In genomic region chr12:49089831-49090773, GRCh38 we compare ENCODE assay signal across 8 cellular contexts. TPM values are rescaled to one million over a fixed set of nuclear protein-coding genes. Genes with fewer than 3 reads are reported as not detected.
DNase-seq lines count a peak whose midpoint lies in the region; ATAC-seq, FAIRE-seq and TF ChIP-seq lines count a peak whose summit lies in the region.

No MANE protein-coding gene starts in this region.

- H3K27me3 ChIP-seq in K562 (ENCODE audit: control insufficient read depth in 2 of 2, insufficient read depth in 2 of 2, low read length in 2 of 2) (no peaks in the 10 kb centered on the region), kidney epithelial cell (ENCODE audit: control insufficient read depth, insufficient read depth, low read length) (peaks cover 47% of the 10 kb centered on the region)

- in situ Hi-C loops in K562 (cut with MboI) = no loop called here

- H3K9me3 ChIP-seq in OCI-LY7 (ENCODE audit: low read length) (no peaks in the 10 kb centered on the region), K562 (replicated peaks; ENCODE audit: control insufficient read depth, insufficient read depth, low read depth, low read length) (no peaks in the 10 kb centered on the region)

- H3K27ac ChIP-seq in OCI-LY7 (ENCODE audit: low read depth, low read length, poor library complexity, severe bottlenecking) (no peak overlapping the region), K562 (ENCODE audit: extremely low read depth, low read depth, low read length) (peak overlapping the region; percentile 91)

- POLR2A ChIA-PET in OCI-LY7 (lab: Charles Lee) = no interaction called here
- POLR2A ChIA-PET in K562 (lab: Yijun Ruan, JAX) = interaction anchor here (0.6 to 6.6 kb wide), 8 partner anchors 11 to 176 kb away, joined by 3 to 103 read pairs (median 18); partner anchors contain the start of genes LMBR1L, RHEBL1, TUBA1B and TUBA1C

- no peak for TF ChIP-seq POLR2A in K562 (conservative IDR thresholded peaks at IDR 0.05)

- CTCF ChIA-PET in OCI-LY7 (lab: Charles Lee; ENCODE audit: unreplicated experiment) = interaction anchor here (2.2 kb wide), 1 partner anchor 16 kb away, joined by 16 read pairs; no protein-coding TSS in a partner anchor
- CTCF ChIA-PET in K562 (lab: Yijun Ruan, JAX; ENCODE audit: low intra/inter-chr PET ratio) = interaction anchor here (1.0 kb wide), 1 partner anchor 252 kb away, joined by 6 read pairs; no protein-coding TSS in a partner anchor

- peaks cover 19% of the 10 kb centered on the region for H3K4me1 ChIP-seq in OCI-LY7 (ENCODE audit: insufficient read depth, low read length, poor library complexity, severe bottlenecking)
- H3K4me1 ChIP-seq in K562 (replicated peaks in 1 of 2; ENCODE audit: control insufficient read depth in 2 of 2, insufficient read depth in 2 of 2, low read length in 2 of 2) = peaks cover 66 to 74% of the 10 kb centered on the region in 2 experiments

- no peak overlapping the region for H2AFZ ChIP-seq in OCI-LY7 (ENCODE audit: low read length)
- H2AFZ ChIP-seq in K562 (ENCODE audit: low read depth, low read length) = peak overlapping the region; percentile 80

- H4K20me1 ChIP-seq in OCI-LY7 (ENCODE audit: insufficient read depth, low read length) (no peaks in the 10 kb centered on the region), K562 (replicated peaks; ENCODE audit: control insufficient read depth, insufficient read depth, low read length) (no peaks in the 10 kb centered on the region)

- TF ChIP-seq CTCF in OCI-LY7 (conservative IDR thresholded peaks at IDR 0.05; ENCODE audit: low read length) (peak; percentile 68), K562 (IDR thresholded peaks at IDR 0.05 in 2 of 3, conservative IDR thresholded peaks at IDR 0.05 in 1 of 3; ENCODE audit: insufficient read depth in 2 of 3, low read depth in 1 of 3, low read length in 3 of 3) (peak in 2 of 3 experiments; percentile 32 to 39; a peak in 2 of 6 replicates), kidney epithelial cell (IDR thresholded peaks at IDR 0.05; ENCODE audit: insufficient read depth, low read length, poor library complexity, severe bottlenecking) (peak; percentile 51)

- WGBS in K562 (ENCODE audit: insufficient coverage, low coverage, missing lambda C conversion rate) = 2% methylated on average over 75 of the region's 87 CpGs

- peak overlapping the region; percentile 46 for H3K4me2 ChIP-seq in OCI-LY7 (ENCODE audit: low read length)
- H3K4me2 ChIP-seq in K562 (ENCODE audit: insufficient read depth, low read length) = peak overlapping the region; percentile 69

- peak; percentile 52 for ATAC-seq in K562
- peak; percentile 10 for ATAC-seq in stimulated activated naive CD8-positive, alpha-beta T cell treated with anti-CD3 and anti-CD28 coated beads, Interleukin-15, Interleukin-2, amounts not matched to agents 100 U/mL and 50 U/mL, for 24 hours
- ATAC-seq in GM19397 (IDR thresholded peaks at IDR 0.05; ENCODE audit: unreplicated experiment) = no peak

- H3K9me2 ChIP-seq in OCI-LY7 (ENCODE audit: insufficient read depth, low read length) = no peaks in the 10 kb centered on the region

- intact Hi-C loops in OCI-LY7 (cut with micrococcal nuclease; ENCODE audit: unreplicated experiment) (no loop called here), K562 (cut with micrococcal nuclease) (loop anchor here (2.0 kb wide), 2 partner anchors 31 to 41 kb away; partner anchors contain the start of gene TUBA1B)

- H3K9ac ChIP-seq in K562 (ENCODE audit: insufficient read depth in 1 of 2, low read depth in 2 of 2, low read length in 2 of 2) = peak overlapping the region; percentile 33 to 90; a peak in 3 of 4 replicates

- TF ChIP-seq RAD21 in K562 (CRISPR knock-in tag; conservative IDR thresholded peaks at IDR 0.05 in 1 of 2, IDR thresholded peaks at IDR 0.05 in 1 of 2) = no peak; a peak in 1 of 4 replicates

- no TSS peak for BruUV-seq in OCI-LY7 (replicated peaks; lab: Mats Ljungman, UMichigan)
- BruUV-seq in K562 (replicated peaks; lab: Mats Ljungman, UMichigan) = no TSS peak

- H3K36me3 ChIP-seq in OCI-LY7 (ENCODE audit: insufficient read depth, low read length) (no peaks in the 10 kb centered on the region), K562 (ENCODE audit: control insufficient read depth, insufficient read depth, low read length) (no peaks in the 10 kb centered on the region), kidney epithelial cell (ENCODE audit: control insufficient read depth, insufficient read depth, low read length) (no peaks in the 10 kb centered on the region)

- peak overlapping the region; percentile 13 for H3K4me3 ChIP-seq in OCI-LY7 (ENCODE audit: low read depth, low read length, poor library complexity, severe bottlenecking)
- peak overlapping the region; percentile 36 for H3K4me3 ChIP-seq in K562
- H3K4me3 ChIP-seq in kidney epithelial cell (ENCODE audit: low read depth, low read length) = peak overlapping the region; percentile 21

- H3K79me2 ChIP-seq in OCI-LY7 (ENCODE audit: insufficient read depth, low read depth, low read length) (no peaks in the 10 kb centered on the region), K562 (ENCODE audit: control insufficient read depth, insufficient read depth, low read length) (peaks cover 12% of the 10 kb centered on the region; the same call in 1 of the 3 replicates)

- no peaks in the 10 kb centered on the region for H3K9me1 ChIP-seq in K562 (ENCODE audit: control insufficient read depth, insufficient read depth, low read length)

- peak; percentile 92 for TF ChIP-seq EP300 in K562 (IDR thresholded peaks at IDR 0.05; ENCODE audit: low read length)

- FAIRE-seq in K562 (lab: Jason Lieb, UNC) = peak; percentile 88

- DNase-seq in DMS53 (lab: John Stamatoyannopoulos, UW) = peak; percentile 63
- DNase-seq in DMS53 treated with DMSO at 0.1 percent for 48 hours (lab: John Stamatoyannopoulos, UW; ENCODE audit: unreplicated experiment) = no peak
- peak; percentile 46 for DNase-seq in OCI-LY7 (ENCODE audit: low spot score)
- peak; percentile 50 to 94 (median 68) for DNase-seq in K562 (ENCODE audit: extremely low read depth in 1 of 4, low spot score in 3 of 4)
- DNase-seq in kidney epithelial cell (ENCODE audit: low read depth) = no peak
- DNase-seq in stimulated activated naive CD8-positive, alpha-beta T cell treated with anti-CD3 and anti-CD28 coated beads, Interleukin-15, Interleukin-2, amounts not matched to agents 100 U/mL and 50 U/mL, for 24 hours = peak; percentile 50
- no peak for DNase-seq in LoVo (ENCODE audit: low spot score)

RNA-seq across cellular contexts. Expression of gene DHH, which starts 4.5 kb away (rescaled TPM):
- 0.06 TPM in 1 of 2 replicates, not detected in the other for total RNA-seq in OCI-LY7 (2014; rRNA removed; shearing (Covaris generic))
- total RNA-seq in OCI-LY7 (2022) (0.17 and 0.31 TPM in 2 replicates), K562 (2014; rRNA removed) (1.7 and 2.6 TPM in 2 replicates), K562 (2014; rRNA removed; fragmentation: Illumina TruSeq; extraction: Trizol) (0.40 and 0.45 TPM in 2 replicates), K562 (2015; rRNA removed; fragmentation: Illumina TruSeq; extraction: Trizol) (1.1 and 1.2 TPM in 2 replicates), K562 (2021) (2.2 and 2.3 TPM in 2 replicates), kidney epithelial cell (0.04 TPM in 1 of 2 replicates, not detected in the other)
- 2.7 and 5.1 TPM in 2 replicates for total RNA-seq in K562 (2011; cell fraction: chromatin; rRNA removed; ENCODE audit: low replicate concordance)
- total RNA-seq in K562 (2011; cell fraction: nucleolus; rRNA removed) = 2.7 and 3.2 TPM in 2 replicates
- 2.7 and 3.6 TPM in 2 replicates for total RNA-seq in K562 (2011; cell fraction: nucleoplasm; rRNA removed)
- polyA plus RNA-seq in K562 (2011; rRNA removed) (0.29 and 2.4 TPM in 2 replicates), K562 (2014; fragmentation: Illumina TruSeq; extraction: Trizol) (0.54 and 0.60 TPM in 2 replicates), K562 (2014; fragmentation: Nextera tagmentation; extraction: Ambion mirVana) (under 1 TPM; 0.07 to 0.11 TPM), K562 (2014; rRNA removed) (1.8 and 2.4 TPM in 2 replicates)
- 1.1 and 2.6 TPM in 2 replicates for polyA plus RNA-seq in K562 (2011; cell fraction: cytosol; rRNA removed)
- 1.0 and 4.5 TPM in 2 replicates for polyA plus RNA-seq in K562 (2011; cell fraction: nucleus; rRNA removed)
- 1.8 and 1.9 TPM in 2 replicates for polyA plus RNA-seq in K562 (2012)
- polyA minus RNA-seq in K562 (2011; rRNA and poly(A)+ RNA removed) = 0.53 and 1.9 TPM in 2 replicates
- 0.86 and 4.6 TPM in 2 replicates for polyA minus RNA-seq in K562 (2011; cell fraction: cytosol; rRNA and poly(A)+ RNA removed)
- 1.1 and 6.0 TPM in 2 replicates for polyA minus RNA-seq in K562 (2011; cell fraction: nucleus; rRNA and poly(A)+ RNA removed)

RNA-seq across cellular contexts. Expression of gene RHEBL1, which starts 20.3 kb away (rescaled TPM):
- total RNA-seq in OCI-LY7 (2014; rRNA removed; shearing (Covaris generic)) = 3.0 and 3.7 TPM in 2 replicates
- total RNA-seq in OCI-LY7 (2022) (3.1 and 3.4 TPM in 2 replicates), K562 (2014; rRNA removed) (6.8 and 7.2 TPM in 2 replicates), K562 (2014; rRNA removed; fragmentation: Illumina TruSeq; extraction: Trizol) (8.2 and 8.5 TPM in 2 replicates), K562 (2015; rRNA removed; fragmentation: Illumina TruSeq; extraction: Trizol) (4.0 and 4.3 TPM in 2 replicates), K562 (2021) (7.7 and 8.8 TPM in 2 replicates), kidney epithelial cell (3.8 and 5.1 TPM in 2 replicates)
- total RNA-seq in K562 (2011; cell fraction: chromatin; rRNA removed; ENCODE audit: low replicate concordance) = 4.6 and 10.2 TPM in 2 replicates
- 9.2 and 10.9 TPM in 2 replicates for total RNA-seq in K562 (2011; cell fraction: nucleolus; rRNA removed)
- 6.1 and 7.3 TPM in 2 replicates for total RNA-seq in K562 (2011; cell fraction: nucleoplasm; rRNA removed)
- polyA plus RNA-seq in K562 (2011; rRNA removed) (8.1 and 10.4 TPM in 2 replicates), K562 (2014; fragmentation: Illumina TruSeq; extraction: Trizol) (7.0 and 9.7 TPM in 2 replicates), K562 (2014; fragmentation: Nextera tagmentation; extraction: Ambion mirVana) (10 to 100 TPM; 27.4 to 36.1 TPM), K562 (2014; rRNA removed) (10.0 and 14.4 TPM in 2 replicates)
- polyA plus RNA-seq in K562 (2011; cell fraction: cytosol; rRNA removed) = 9.1 and 11.5 TPM in 2 replicates
- polyA plus RNA-seq in K562 (2011; cell fraction: nucleus; rRNA removed) = 13.8 and 23.9 TPM in 2 replicates
- polyA plus RNA-seq in K562 (2012) = 5.5 and 12.1 TPM in 2 replicates
- polyA minus RNA-seq in K562 (2011; rRNA and poly(A)+ RNA removed) = 5.4 and 5.5 TPM in 2 replicates
- 3.2 and 3.9 TPM in 2 replicates for polyA minus RNA-seq in K562 (2011; cell fraction: cytosol; rRNA and poly(A)+ RNA removed)
- 2.3 and 4.0 TPM in 2 replicates for polyA minus RNA-seq in K562 (2011; cell fraction: nucleus; rRNA and poly(A)+ RNA removed)

RNA-seq across cellular contexts. Expression of gene LMBR1L, which starts 20.5 kb away (rescaled TPM):
- total RNA-seq in OCI-LY7 (2014; rRNA removed; shearing (Covaris generic)) = 26.8 and 37.2 TPM in 2 replicates
- 43.6 and 48.1 TPM in 2 replicates for total RNA-seq in OCI-LY7 (2022)
- total RNA-seq in K562 (2011; cell fraction: chromatin; rRNA removed; ENCODE audit: low replicate concordance) = 216 and 486 TPM in 2 replicates
- 269 and 303 TPM in 2 replicates for total RNA-seq in K562 (2011; cell fraction: nucleolus; rRNA removed)
- total RNA-seq in K562 (2011; cell fraction: nucleoplasm; rRNA removed) = 288 and 295 TPM in 2 replicates
- total RNA-seq in K562 (2014; rRNA removed) = 31.6 and 32.1 TPM in 2 replicates
- total RNA-seq in K562 (2014; rRNA removed; fragmentation: Illumina TruSeq; extraction: Trizol) = 25.7 and 26.3 TPM in 2 replicates
- 26.9 and 27.8 TPM in 2 replicates for total RNA-seq in K562 (2015; rRNA removed; fragmentation: Illumina TruSeq; extraction: Trizol)
- total RNA-seq in K562 (2021) = 49.5 and 52.8 TPM in 2 replicates
- 57.0 and 99.6 TPM in 2 replicates for polyA plus RNA-seq in K562 (2011; rRNA removed)
- 46.3 and 55.0 TPM in 2 replicates for polyA plus RNA-seq in K562 (2011; cell fraction: cytosol; rRNA removed)
- 401 and 500 TPM in 2 replicates for polyA plus RNA-seq in K562 (2011; cell fraction: nucleus; rRNA removed)
- polyA plus RNA-seq in K562 (2012) = 40.7 and 72.9 TPM in 2 replicates
- polyA plus RNA-seq in K562 (2014; fragmentation: Illumina TruSeq; extraction: Trizol) = 45.4 and 54.3 TPM in 2 replicates
- 1 to 10 TPM; 2.5 to 5.3 TPM for polyA plus RNA-seq in K562 (2014; fragmentation: Nextera tagmentation; extraction: Ambion mirVana)
- 31.1 and 40.4 TPM in 2 replicates for polyA plus RNA-seq in K562 (2014; rRNA removed)
- polyA minus RNA-seq in K562 (2011; rRNA and poly(A)+ RNA removed) = 53.8 and 60.1 TPM in 2 replicates
- 26.1 and 27.5 TPM in 2 replicates for polyA minus RNA-seq in K562 (2011; cell fraction: cytosol; rRNA and poly(A)+ RNA removed)
- 89.8 and 168 TPM in 2 replicates for polyA minus RNA-seq in K562 (2011; cell fraction: nucleus; rRNA and poly(A)+ RNA removed)
- 67.9 and 74.3 TPM in 2 replicates for total RNA-seq in kidney epithelial cell

RNA-seq across cellular contexts. Expression of gene KMT2D, which starts 29.5 kb away (rescaled TPM):
- total RNA-seq in OCI-LY7 (2014; rRNA removed; shearing (Covaris generic)) = 41.8 and 43.2 TPM in 2 replicates
- total RNA-seq in OCI-LY7 (2022) (122 and 129 TPM in 2 replicates), K562 (2014; rRNA removed) (17.5 and 23.5 TPM in 2 replicates), K562 (2014; rRNA removed; fragmentation: Illumina TruSeq; extraction: Trizol) (10.5 and 10.6 TPM in 2 replicates), K562 (2015; rRNA removed; fragmentation: Illumina TruSeq; extraction: Trizol) (13.7 and 20.1 TPM in 2 replicates), K562 (2021) (89.5 and 93.7 TPM in 2 replicates), kidney epithelial cell (68.9 and 71.8 TPM in 2 replicates)
- 218 and 331 TPM in 2 replicates for total RNA-seq in K562 (2011; cell fraction: chromatin; rRNA removed; ENCODE audit: low replicate concordance)
- 143 and 150 TPM in 2 replicates for total RNA-seq in K562 (2011; cell fraction: nucleolus; rRNA removed)
- total RNA-seq in K562 (2011; cell fraction: nucleoplasm; rRNA removed) = 136 and 138 TPM in 2 replicates
- polyA plus RNA-seq in K562 (2011; rRNA removed) (9.9 and 15.2 TPM in 2 replicates), K562 (2014; fragmentation: Illumina TruSeq; extraction: Trizol) (53.8 and 73.7 TPM in 2 replicates), K562 (2014; fragmentation: Nextera tagmentation; extraction: Ambion mirVana) (1 to 10 TPM in 1 of 2 experiments, under 1 TPM in 1; 0.22 to 1.4 TPM), K562 (2014; rRNA removed) (33.3 and 42.1 TPM in 2 replicates)
- polyA plus RNA-seq in K562 (2011; cell fraction: cytosol; rRNA removed) = 9.3 and 9.7 TPM in 2 replicates
- polyA plus RNA-seq in K562 (2011; cell fraction: nucleus; rRNA removed) = 68.2 and 72.0 TPM in 2 replicates
- 37.5 and 39.4 TPM in 2 replicates for polyA plus RNA-seq in K562 (2012)
- polyA minus RNA-seq in K562 (2011; rRNA and poly(A)+ RNA removed) = 18.1 and 20.1 TPM in 2 replicates
- 58.5 and 91.1 TPM in 2 replicates for polyA minus RNA-seq in K562 (2011; cell fraction: cytosol; rRNA and poly(A)+ RNA removed)
- 19.0 and 36.2 TPM in 2 replicates for polyA minus RNA-seq in K562 (2011; cell fraction: nucleus; rRNA and poly(A)+ RNA removed)

RNA-seq across cellular contexts. Expression of gene TUBA1B, which starts 41.1 kb away (rescaled TPM):
- total RNA-seq in OCI-LY7 (2014; rRNA removed; shearing (Covaris generic)) = 3,393 and 3,539 TPM in 2 replicates
- 2,079 and 2,137 TPM in 2 replicates for total RNA-seq in OCI-LY7 (2022)
- 273 and 624 TPM in 2 replicates for total RNA-seq in K562 (2011; cell fraction: chromatin; rRNA removed; ENCODE audit: low replicate concordance)
- 655 and 684 TPM in 2 replicates for total RNA-seq in K562 (2011; cell fraction: nucleolus; rRNA removed)
- 570 and 687 TPM in 2 replicates for total RNA-seq in K562 (2011; cell fraction: nucleoplasm; rRNA removed)
- total RNA-seq in K562 (2014; rRNA removed) = 2,537 and 3,283 TPM in 2 replicates
- 1,855 and 2,189 TPM in 2 replicates for total RNA-seq in K562 (2014; rRNA removed; fragmentation: Illumina TruSeq; extraction: Trizol)
- total RNA-seq in K562 (2015; rRNA removed; fragmentation: Illumina TruSeq; extraction: Trizol) = 2,518 and 2,541 TPM in 2 replicates
- total RNA-seq in K562 (2021) = 2,355 and 2,486 TPM in 2 replicates
- polyA plus RNA-seq in K562 (2011; rRNA removed) = 4,368 and 5,240 TPM in 2 replicates
- polyA plus RNA-seq in K562 (2011; cell fraction: cytosol; rRNA removed) = 7,988 and 8,273 TPM in 2 replicates
- polyA plus RNA-seq in K562 (2011; cell fraction: nucleus; rRNA removed) = 1,151 and 1,577 TPM in 2 replicates
- 2,363 and 2,763 TPM in 2 replicates for polyA plus RNA-seq in K562 (2012)
- polyA plus RNA-seq in K562 (2014; fragmentation: Illumina TruSeq; extraction: Trizol) = 4,050 and 4,598 TPM in 2 replicates
- 1,000 to 10,000 TPM; 2,987 to 4,624 TPM for polyA plus RNA-seq in K562 (2014; fragmentation: Nextera tagmentation; extraction: Ambion mirVana)
- polyA plus RNA-seq in K562 (2014; rRNA removed) = 2,628 and 3,157 TPM in 2 replicates
- 3,490 and 4,253 TPM in 2 replicates for polyA minus RNA-seq in K562 (2011; rRNA and poly(A)+ RNA removed)
- 1,607 and 1,713 TPM in 2 replicates for polyA minus RNA-seq in K562 (2011; cell fraction: cytosol; rRNA and poly(A)+ RNA removed)
- polyA minus RNA-seq in K562 (2011; cell fraction: nucleus; rRNA and poly(A)+ RNA removed) = 401 and 714 TPM in 2 replicates
- total RNA-seq in kidney epithelial cell = 739 and 794 TPM in 2 replicates

Comparison
In these comparisons a context has a peak if more than half of its experiments do, and no peak if none do; other contexts are left out.
1. DNase-seq: peak in DMS53 (single experiment), OCI-LY7 (single experiment), K562 (4 of 4) and stimulated activated naive CD8-positive, alpha-beta T cell treated with anti-CD3 and anti-CD28 coated beads, Interleukin-15, Interleukin-2, amounts not matched to agents 100 U/mL and 50 U/mL, for 24 hours (single experiment); none in DMS53 treated with DMSO at 0.1 percent for 48 hours (single experiment), kidney epithelial cell (single experiment) and LoVo (single experiment).
2. Peak in every context shown above with its lines, with median percentiles within 50 percentile points of each other: H3K4me3 ChIP-seq and CTCF ChIP-seq.